In genomic region chr6:52415917-52416628, GRCh38 we compare ENCODE assay signal across 12 cellular contexts. TPM values are rescaled to one million over a fixed set of nuclear protein-coding genes. Genes with fewer than 3 reads are reported as not detected.
DNase-seq lines count a peak whose midpoint lies in the region; ATAC-seq and TF ChIP-seq lines count a peak whose summit lies in the region.
"Had no signal": no experiment of that assay in that cellular context is flagged by ENCODE, and none has a peak within 500 bp of the region (broad histone marks: within the 10 kb centered on the region; RNA-seq: fewer than 3 reads in every experiment).

No MANE protein-coding gene starts in this region.

- intact Hi-C loops in PC-9 (cut with micrococcal nuclease; ENCODE audit: unreplicated experiment) = loop anchor here (1.0 to 5.0 kb wide), 3 partner anchors 161 to 247 kb away; partner anchors contain the start of gene TRAM2

- no peaks in the 10 kb centered on the region for H3K36me3 Mint-ChIP-seq in osteocyte (ENCODE audit: unreplicated experiment)
- H3K36me3 Mint-ChIP-seq: neural progenitor cell had no signal

- H3K27ac Mint-ChIP-seq in osteocyte (ENCODE audit: unreplicated experiment) = peak overlapping the region; percentile 87
- H3K27ac Mint-ChIP-seq: neural progenitor cell had no signal

- H3K9me3 ChIP-seq in PC-9 (ENCODE audit: insufficient read depth, low read depth) = no peaks in the 10 kb centered on the region
- H3K9me3 ChIP-seq: spleen, thyroid gland had no signal

- H3K4me1 Mint-ChIP-seq in osteocyte (ENCODE audit: unreplicated experiment) = peaks cover 66% of the 10 kb centered on the region

- BruUV-seq in PC-9 (replicated peaks; lab: Mats Ljungman, UMichigan) = no TSS peak

- H3K27ac ChIP-seq in PC-9 = no peak overlapping the region
- H3K27ac ChIP-seq: neural progenitor cell, thyroid gland had no signal

- no peaks in the 10 kb centered on the region for H3K27me3 Mint-ChIP-seq in osteocyte (ENCODE audit: unreplicated experiment)

- peaks cover 29% of the 10 kb centered on the region for H3K4me1 ChIP-seq in PC-9 (replicated peaks; ENCODE audit: insufficient read depth)

- no peak overlapping the region for H3K4me3 Mint-ChIP-seq in osteocyte (ENCODE audit: unreplicated experiment)
- H3K4me3 Mint-ChIP-seq: neural progenitor cell had no signal

- peak; percentile 31 for DNase-seq in HCEC 1CT
- DNase-seq in PC-9 = no peak
- DNase-seq in dermis blood vessel endothelial cell = peak; percentile 77
- DNase-seq in osteocyte (ENCODE audit: extremely low spot score, unreplicated experiment) = no peak
- DNase-seq in NCI-H526 (lab: John Stamatoyannopoulos, UW) = no peak
- no peak for DNase-seq in GF-D8 (lab: John Stamatoyannopoulos, UW)
- DNase-seq in putamen (ENCODE audit: low spot score) = no peak
- DNase-seq: NCI-H2107, spleen had no signal

- no peaks in the 10 kb centered on the region for H4K20me1 ChIP-seq in PC-9 (ENCODE audit: insufficient read depth)

- no peak for ATAC-seq in GM19455 (IDR thresholded peaks at IDR 0.05; ENCODE audit: unreplicated experiment)

- H3F3A ChIP-seq in PC-9 (ENCODE audit: insufficient read depth, low read depth) = no peaks in the 10 kb centered on the region

- no peak for TF ChIP-seq CTCF in PC-9 (conservative IDR thresholded peaks at IDR 0.05)
- TF ChIP-seq CTCF in osteocyte (IDR thresholded peaks at IDR 0.05) = no peak

- H3K9me2 ChIP-seq in PC-9 (ENCODE audit: insufficient read depth) = no peaks in the 10 kb centered on the region

- H3K4me2 ChIP-seq in PC-9 = peak overlapping the region; percentile 17
- H3K4me2 ChIP-seq: neural progenitor cell had no signal

- no peak overlapping the region for H3K4me3 ChIP-seq in PC-9
- H3K4me3 ChIP-seq: neural progenitor cell, spleen, thyroid gland had no signal

- H3K27me3 ChIP-seq in PC-9 (ENCODE audit: insufficient read depth, low read depth) = no peaks in the 10 kb centered on the region
- H3K27me3 ChIP-seq: neural progenitor cell, spleen, thyroid gland had no signal

- no peaks in the 10 kb centered on the region for H3K79me2 ChIP-seq in PC-9 (ENCODE audit: low read depth)

- POLR2A ChIA-PET in PC-9 (lab: Charles Lee; ENCODE audit: unreplicated experiment) = no interaction called here

- H3K9me3 Mint-ChIP-seq in osteocyte (ENCODE audit: unreplicated experiment) = no peaks in the 10 kb centered on the region
- H3K9me3 Mint-ChIP-seq: neural progenitor cell had no signal

- no peak overlapping the region for H2AFZ ChIP-seq in PC-9

- CTCF ChIA-PET in PC-9 (lab: Charles Lee) = interaction anchor here (0.8 kb wide), 1 partner anchor 174 kb away, joined by 3 read pairs; no protein-coding TSS in a partner anchor

- no peaks in the 10 kb centered on the region for H3K36me3 ChIP-seq in PC-9 (ENCODE audit: low read depth)
- H3K36me3 ChIP-seq: neural progenitor cell, spleen, thyroid gland had no signal

RNA-seq across cellular contexts. Expression of gene EFHC1, which starts 4.1 kb away (rescaled TPM):
- 35.8 and 45.0 TPM in 2 replicates for total RNA-seq in PC-9 (2021)
- 9.9 and 11.3 TPM in 2 replicates for total RNA-seq in dermis blood vessel endothelial cell
- 28.9 and 33.8 TPM in 2 replicates for total RNA-seq in osteocyte

RNA-seq across cellular contexts. Expression of gene PAQR8, which starts 54.1 kb away (rescaled TPM):
- total RNA-seq in PC-9 (2021) (3.7 and 4.1 TPM in 2 replicates), dermis blood vessel endothelial cell (12.4 and 19.4 TPM in 2 replicates), osteocyte (13.1 and 13.4 TPM in 2 replicates)

Comparison
In these comparisons a context has a peak if more than half of its experiments do, and no peak if none do; other contexts are left out.
1. DNase-seq: peak in HCEC 1CT (single experiment) and dermis blood vessel endothelial cell (single experiment); none in PC-9 (0 of 2), osteocyte (single experiment), NCI-H526 (0 of 2), GF-D8 (single experiment) and putamen (single experiment).